ENCODE assay signal across 8 cellular contexts in the genomic region with DNA sequence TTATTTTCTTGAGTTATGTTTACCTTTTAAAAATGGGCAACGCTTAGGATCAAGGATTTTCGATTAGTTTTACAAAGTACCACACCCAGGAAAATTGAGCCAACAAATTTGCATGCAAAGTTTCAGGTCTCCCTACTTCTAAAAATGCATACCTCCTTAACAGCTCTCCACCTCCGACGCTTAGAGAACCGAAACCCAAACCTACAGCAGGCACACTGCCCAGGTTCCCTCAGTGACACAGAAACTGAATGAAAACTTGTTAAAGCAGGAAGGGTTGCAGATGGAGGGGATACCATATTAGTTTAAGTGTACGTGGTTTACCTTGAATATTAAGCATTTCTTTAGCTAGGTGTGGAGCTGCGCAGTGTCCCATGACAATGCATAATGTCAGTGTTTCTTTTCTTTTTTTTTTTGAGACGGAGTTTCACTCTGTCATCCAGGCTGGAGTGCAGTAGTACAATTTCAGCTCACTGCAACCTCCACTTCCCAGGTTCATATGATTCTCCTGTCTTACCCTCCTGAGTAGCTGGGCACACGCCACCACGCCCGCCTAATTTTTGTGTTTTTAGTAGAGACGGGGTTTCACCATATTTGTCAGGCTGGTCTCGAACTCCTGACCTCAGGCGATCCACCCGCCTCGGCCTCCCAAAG.
DNase-seq lines count a peak whose midpoint lies in the region; ATAC-seq lines count a peak whose summit lies in the region.

No MANE protein-coding gene starts in this region.

- ATAC-seq in GM19372 (IDR thresholded peaks at IDR 0.05; ENCODE audit: low read depth, unreplicated experiment), result peak; percentile 68
- peak; percentile 61 for ATAC-seq in HG03139 (IDR thresholded peaks at IDR 0.05; ENCODE audit: unreplicated experiment)
- peak; percentile 78 for ATAC-seq in stimulated activated naive B cell treated with anti-CD40 and anti-IgM and Interleukin-4, amounts not matched to agents 10 μg/mL and 1 μg/mL and 100 μg/mL, for 72 hours (replicated peaks)

- no peak overlapping the region for H3K27ac ChIP-seq in BLaER1

- peak overlapping the region; percentile 7 to 23 for H3K4me3 Mint-ChIP-seq in stimulated activated naive B cell treated with anti-CD40 and anti-IgM and Interleukin-4, amounts not matched to agents 10 μg/mL and 1 μg/mL and 100 μg/mL, for 72 hours

- peak; percentile 26 to 41 for DNase-seq in activated CD4-positive, alpha-beta T cell treated with anti-CD3 and anti-CD28 coated beads, Interleukin-2, amount 50 U/mL, for 48 hours
- peak; percentile 71 for DNase-seq in stimulated activated naive B cell treated with anti-CD40 and anti-IgM and Interleukin-4, amounts not matched to agents 10 μg/mL and 1 μg/mL and 100 μg/mL, for 72 hours
- DNase-seq in hypothalamus (lab: John Stamatoyannopoulos, UW) (no peak), Ammon's horn (ENCODE audit: low spot score) (no peak)
- no peak for DNase-seq in effector CD8-positive, alpha-beta T cell (lab: John Stamatoyannopoulos, UW)

- peaks cover 50 to 83% of the 10 kb centered on the region in 2 donors for H3K4me1 Mint-ChIP-seq in stimulated activated naive B cell treated with anti-CD40 and anti-IgM and Interleukin-4, amounts not matched to agents 10 μg/mL and 1 μg/mL and 100 μg/mL, for 72 hours

- peak overlapping the region; percentile 4 for H3K27ac Mint-ChIP-seq in stimulated activated naive B cell treated with anti-CD40 and anti-IgM and Interleukin-4, amounts not matched to agents 10 μg/mL and 1 μg/mL and 100 μg/mL, for 72 hours

- peaks cover 28% of the 10 kb centered on the region for H4K20me1 ChIP-seq in BLaER1

- no peak overlapping the region for H3K9ac ChIP-seq in BLaER1

- peaks cover 5 to 18% of the 10 kb centered on the region in 2 donors for H3K36me3 Mint-ChIP-seq in stimulated activated naive B cell treated with anti-CD40 and anti-IgM and Interleukin-4, amounts not matched to agents 10 μg/mL and 1 μg/mL and 100 μg/mL, for 72 hours

- peaks cover 9% of the 10 kb centered on the region for H3K36me3 ChIP-seq in BLaER1

- H3K27me3 Mint-ChIP-seq in stimulated activated naive B cell treated with anti-CD40 and anti-IgM and Interleukin-4, amounts not matched to agents 10 μg/mL and 1 μg/mL and 100 μg/mL, for 72 hours, result peaks cover 7 to 13% of the 10 kb centered on the region in 2 donors

- H3K4me3 ChIP-seq in BLaER1, result no peak overlapping the region

- H3K4me2 ChIP-seq in BLaER1, result peak overlapping the region; percentile 74

- H3K9me3 ChIP-seq in BLaER1, result 0 out of 2 replicates have a peak, but pooled peaks cover 4% of the 10 kb centered on the region

- peaks cover 0 to 11% of the 10 kb centered on the region in 2 donors for H3K9me3 Mint-ChIP-seq in stimulated activated naive B cell treated with anti-CD40 and anti-IgM and Interleukin-4, amounts not matched to agents 10 μg/mL and 1 μg/mL and 100 μg/mL, for 72 hours

- peaks cover 72% of the 10 kb centered on the region for H3K4me1 ChIP-seq in BLaER1

- no peaks in the 10 kb centered on the region for H3K27me3 ChIP-seq in BLaER1

Comparison
In these comparisons a context has a peak if more than half of its experiments do, and no peak if none do; other contexts are left out.
1. DNase-seq: peak in activated CD4-positive, alpha-beta T cell treated with anti-CD3 and anti-CD28 coated beads, Interleukin-2, amount 50 U/mL, for 48 hours (2 of 2) and stimulated activated naive B cell treated with anti-CD40 and anti-IgM and Interleukin-4, amounts not matched to agents 10 μg/mL and 1 μg/mL and 100 μg/mL, for 72 hours (single experiment); none in hypothalamus (0 of 51), Ammon's horn (single experiment) and effector CD8-positive, alpha-beta T cell (single experiment).
2. Peak in every context shown above with its lines, with median percentiles within 50 percentile points of each other: ATAC-seq.